Comparison of ENCODE assay signal across 24 cellular contexts in genomic region chr2:109411648-109412325, GRCh38.
"Had no signal": no experiment of that assay in that cellular context is flagged by ENCODE, and none has a peak within 500 bp of the region (broad histone marks: within the 10 kb centered on the region; RNA-seq: fewer than 3 reads in every experiment).

No MANE protein-coding gene starts in this region.

- H3K36me3 ChIP-seq: Peyer's patch, SJCRH30, WERI-Rb-1 had no signal

- H3K36me3 Mint-ChIP-seq: activated naive CD4-positive, alpha-beta T cell treated with anti-CD3 and anti-CD28 coated beads, Interleukin-2, amount 50 U/mL, for 24 hours had no signal

- H3K27me3 Mint-ChIP-seq: activated CD4-positive, alpha-beta T cell treated with anti-CD3 and anti-CD28 coated beads for 36 hours; activated naive CD4-positive, alpha-beta T cell treated with anti-CD3 and anti-CD28 coated beads, Interleukin-2, amount 50 U/mL, for 24 hours had no signal

- H3K4me3 ChIP-seq: K562, Peyer's patch, SJCRH30 had no signal

- H3K27me3 ChIP-seq: Peyer's patch, SJCRH30 had no signal

- ATAC-seq: activated CD4-positive, alpha-beta T cell treated with anti-CD3 and anti-CD28 coated beads for 36 hours; activated CD8-positive, alpha-beta T cell treated with anti-CD3 and anti-CD28 coated beads, Interleukin-2, amount 10 ng/mL, durations not matched to agents 7 days and 5 days; K562 had no signal

- H3K9me3 Mint-ChIP-seq: activated naive CD4-positive, alpha-beta T cell treated with anti-CD3 and anti-CD28 coated beads, Interleukin-2, amount 50 U/mL, for 24 hours; activated T-helper 1 cell treated with anti-CD3 and anti-CD28 coated beads, Interleukin-12 subunit alpha, Interleukin-12 subunit beta, Interleukin-2, Interleukin-4 antibody, amounts not matched to agents 30 ng/mL and 10 ng/mL and 1 ng/mL, durations not matched to agents 14 hours and 24 hours and 36 hours had no signal

- FAIRE-seq: K562 had no signal

- H3K4me3 Mint-ChIP-seq: activated CD4-positive, alpha-beta T cell treated with anti-CD3 and anti-CD28 coated beads for 36 hours; activated CD8-positive, alpha-beta T cell treated with anti-CD3 and anti-CD28 coated beads, Interleukin-2, amount 10 ng/mL, durations not matched to agents 7 days and 5 days; activated naive CD4-positive, alpha-beta T cell treated with anti-CD3 and anti-CD28 coated beads, Interleukin-2, amount 50 U/mL, for 24 hours; activated T-helper 1 cell treated with anti-CD3 and anti-CD28 coated beads, Interleukin-12 subunit alpha, Interleukin-12 subunit beta, Interleukin-2, Interleukin-4 antibody, amounts not matched to agents 30 ng/mL and 10 ng/mL and 1 ng/mL, durations not matched to agents 14 hours and 24 hours and 36 hours had no signal

- H3K27ac Mint-ChIP-seq: activated CD4-positive, alpha-beta T cell treated with anti-CD3 and anti-CD28 coated beads for 36 hours; activated CD8-positive, alpha-beta T cell treated with anti-CD3 and anti-CD28 coated beads, Interleukin-2, amount 10 ng/mL, durations not matched to agents 7 days and 5 days; activated naive CD4-positive, alpha-beta T cell treated with anti-CD3 and anti-CD28 coated beads, Interleukin-2, amount 50 U/mL, for 24 hours; activated T-helper 1 cell treated with anti-CD3 and anti-CD28 coated beads, Interleukin-12 subunit alpha, Interleukin-12 subunit beta, Interleukin-2, Interleukin-4 antibody, amounts not matched to agents 30 ng/mL and 10 ng/mL and 1 ng/mL, durations not matched to agents 14 hours and 24 hours and 36 hours had no signal

- DNase-seq: activated CD4-positive, alpha-beta T cell treated with anti-CD3 and anti-CD28 coated beads for 36 hours; activated CD4-positive, alpha-beta T cell treated with anti-CD3 and anti-CD28 coated beads, Interleukin-2, amount 50 U/mL, for 4 hours; activated CD8-positive, alpha-beta memory T cell treated with anti-CD3 and anti-CD28 coated beads, Interleukin-2, amount 50 U/mL, for 48 hours; activated CD8-positive, alpha-beta T cell treated with anti-CD3 and anti-CD28 coated beads, Interleukin-2, amount 10 ng/mL, durations not matched to agents 7 days and 5 days; activated effector memory CD4-positive, alpha-beta T cell treated with Interleukin-2 at 50 U/mL for 16 hours; activated naive CD4-positive, alpha-beta T cell; activated T-cell treated with anti-CD3 and anti-CD28 coated beads, Interleukin-2, amount 50 U/mL, for 1 hour; aorta; Karpas-422; MM.1S; NCI-H1105 treated with DMSO at 0.1 percent for 48 hours; NCI-H146; NCI-H187 treated with DMSO at 0.1 percent for 48 hours; NCI-H2081 treated with DMSO at 0.1 percent for 48 hours; NCI-H446; Peyer's patch; Right ventricle myocardium superior; SJCRH30; SK-N-SH; T-helper 1 cell; WERI-Rb-1 had no signal

- H3K4me1 Mint-ChIP-seq: activated CD4-positive, alpha-beta T cell treated with anti-CD3 and anti-CD28 coated beads for 36 hours; activated naive CD4-positive, alpha-beta T cell treated with anti-CD3 and anti-CD28 coated beads, Interleukin-2, amount 50 U/mL, for 24 hours had no signal
